15 cellular contexts compared by ENCODE assay signal in genomic region chr2:33202641-33203345, GRCh38.
"Had no signal": no experiment of that assay in that cellular context is flagged by ENCODE, and none has a peak within 500 bp of the region (broad histone marks: within the 10 kb centered on the region; RNA-seq: fewer than 3 reads in every experiment).

No MANE protein-coding gene starts in this region.

- H3K4me3 Mint-ChIP-seq: activated naive CD4-positive, alpha-beta T cell treated with anti-CD3 and anti-CD28 coated beads for 36 hours; dendritic cell treated with granulocyte-macrophage colony-stimulating factor and Interleukin-4, amounts not matched to agents 40 ng/mL and 50 ng/mL, for 4 days; effector memory CD8-positive, alpha-beta T cell; memory B cell; natural killer cell treated with Interleukin-12 subunit alpha and Interleukin-12 subunit beta and Interleukin-15 and Interleukin-18, amount 100 ng/mL, for 72 hours had no signal

- H3K4me3 ChIP-seq: prostate gland had no signal

- H3K9me3 ChIP-seq: prostate gland had no signal

- H3K4me1 Mint-ChIP-seq: memory B cell had no signal

- H3K4me1 ChIP-seq: prostate gland had no signal

- H3K27ac Mint-ChIP-seq: activated naive CD4-positive, alpha-beta T cell treated with anti-CD3 and anti-CD28 coated beads for 36 hours; dendritic cell treated with granulocyte-macrophage colony-stimulating factor and Interleukin-4, amounts not matched to agents 40 ng/mL and 50 ng/mL, for 4 days; effector memory CD8-positive, alpha-beta T cell; memory B cell; natural killer cell treated with Interleukin-12 subunit alpha and Interleukin-12 subunit beta and Interleukin-15 and Interleukin-18, amount 100 ng/mL, for 72 hours had no signal

- ATAC-seq: effector memory CD8-positive, alpha-beta T cell; stimulated activated naive CD8-positive, alpha-beta T cell treated with anti-CD3 and anti-CD28 coated beads, Interleukin-15, Interleukin-2, amounts not matched to agents 100 U/mL and 50 U/mL, for 24 hours had no signal

- H3K27ac ChIP-seq: epithelial cell of prostate, prostate gland, WERI-Rb-1 had no signal

- H3K36me3 Mint-ChIP-seq: memory B cell; natural killer cell treated with Interleukin-12 subunit alpha and Interleukin-12 subunit beta and Interleukin-15 and Interleukin-18, amount 100 ng/mL, for 72 hours had no signal

- H3K27me3 Mint-ChIP-seq: memory B cell; natural killer cell treated with Interleukin-12 subunit alpha and Interleukin-12 subunit beta and Interleukin-15 and Interleukin-18, amount 100 ng/mL, for 72 hours had no signal

- DNase-seq: activated CD4-positive, alpha-beta T cell treated with anti-CD3 and anti-CD28 coated beads for 48 hours; activated naive CD4-positive, alpha-beta T cell treated with anti-CD3 and anti-CD28 coated beads for 36 hours; central memory CD4-positive, alpha-beta T cell; effector memory CD8-positive, alpha-beta T cell; hypothalamus; occipital lobe; stimulated activated CD4-positive, alpha-beta T cell treated with anti-CD3 and anti-CD28 coated beads, Interleukin-12 subunit alpha, Interleukin-12 subunit beta, amount 100 ng/mL, for 4 hours; stimulated activated naive CD8-positive, alpha-beta T cell treated with anti-CD3 and anti-CD28 coated beads, Interleukin-15, Interleukin-2, amounts not matched to agents 100 U/mL and 50 U/mL, for 24 hours; T-helper 1 cell; WERI-Rb-1 had no signal

- H3K36me3 ChIP-seq: prostate gland, WERI-Rb-1 had no signal

- H3K9me3 Mint-ChIP-seq: activated naive CD4-positive, alpha-beta T cell treated with anti-CD3 and anti-CD28 coated beads for 36 hours; dendritic cell treated with granulocyte-macrophage colony-stimulating factor and Interleukin-4, amounts not matched to agents 40 ng/mL and 50 ng/mL, for 4 days; effector memory CD8-positive, alpha-beta T cell; memory B cell; natural killer cell treated with Interleukin-12 subunit alpha and Interleukin-12 subunit beta and Interleukin-15 and Interleukin-18, amount 100 ng/mL, for 72 hours had no signal
